In the genomic region with DNA sequence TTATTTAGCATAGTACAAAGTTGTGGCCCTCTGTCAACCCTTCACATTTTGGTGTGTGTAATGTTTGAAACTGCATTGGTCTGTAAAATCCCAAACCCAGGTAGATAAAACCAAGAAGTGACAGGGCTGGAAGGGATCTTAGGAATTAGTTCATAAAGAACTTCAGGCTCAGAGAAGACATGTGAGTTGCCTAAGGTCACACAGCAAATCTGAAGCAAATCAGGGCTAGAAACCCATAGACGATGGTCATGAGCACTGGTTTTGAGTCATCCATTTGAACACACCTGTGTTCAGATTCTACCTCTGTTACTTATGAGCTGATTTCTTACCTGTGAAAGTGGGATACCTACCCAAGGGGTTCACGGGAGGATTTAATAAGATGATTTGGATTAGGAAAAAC, we compare ENCODE assay signal across 3 cellular contexts.
A peak's percentile ranks its signal among the peaks of the same experiment; 100 is the strongest.
TF ChIP-seq lines count a peak whose summit lies in the region.

No MANE protein-coding gene starts in this region.

TF ChIP-seq in HepG2, 621 proteins besides CTCF, POLR2A, EP300 and RAD21:
- TF ChIP-seq ZNF749 (CRISPR knock-in tag; IDR thresholded peaks at IDR 0.05; ENCODE audit: borderline replicate concordance) (no peak), ZSCAN25 (CRISPR knock-in tag; IDR thresholded peaks at IDR 0.05) (no peak), ZMYM3 (CRISPR knock-in tag; IDR thresholded peaks at IDR 0.05) (0 out of 2 replicates have a peak, but pooled peaks have one; percentile 20), ZNF24 (IDR thresholded peaks at IDR 0.05) (no peak), ZNF703 (CRISPR knock-in tag; IDR thresholded peaks at IDR 0.05; ENCODE audit: borderline replicate concordance) (no peak), ZSCAN30 (CRISPR knock-in tag; IDR thresholded peaks at IDR 0.05) (no peak), ZNF329 (CRISPR knock-in tag; IDR thresholded peaks at IDR 0.05; ENCODE audit: low read depth) (no peak), ZNF652 (CRISPR knock-in tag; IDR thresholded peaks at IDR 0.05; ENCODE audit: borderline replicate concordance, low read depth) (no peak), ZNF546 (CRISPR knock-in tag; conservative IDR thresholded peaks at IDR 0.05) (no peak), ZNF768 (CRISPR knock-in tag; IDR thresholded peaks at IDR 0.05) (peak; percentile 50; the same call in 1 of the 2 replicates), PLRG1 (conservative IDR thresholded peaks at IDR 0.05) (no peak), TSC22D2 (CRISPR knock-in tag; IDR thresholded peaks at IDR 0.05; ENCODE audit: borderline replicate concordance) (no peak)
- TF ChIP-seq, protein P1, sequence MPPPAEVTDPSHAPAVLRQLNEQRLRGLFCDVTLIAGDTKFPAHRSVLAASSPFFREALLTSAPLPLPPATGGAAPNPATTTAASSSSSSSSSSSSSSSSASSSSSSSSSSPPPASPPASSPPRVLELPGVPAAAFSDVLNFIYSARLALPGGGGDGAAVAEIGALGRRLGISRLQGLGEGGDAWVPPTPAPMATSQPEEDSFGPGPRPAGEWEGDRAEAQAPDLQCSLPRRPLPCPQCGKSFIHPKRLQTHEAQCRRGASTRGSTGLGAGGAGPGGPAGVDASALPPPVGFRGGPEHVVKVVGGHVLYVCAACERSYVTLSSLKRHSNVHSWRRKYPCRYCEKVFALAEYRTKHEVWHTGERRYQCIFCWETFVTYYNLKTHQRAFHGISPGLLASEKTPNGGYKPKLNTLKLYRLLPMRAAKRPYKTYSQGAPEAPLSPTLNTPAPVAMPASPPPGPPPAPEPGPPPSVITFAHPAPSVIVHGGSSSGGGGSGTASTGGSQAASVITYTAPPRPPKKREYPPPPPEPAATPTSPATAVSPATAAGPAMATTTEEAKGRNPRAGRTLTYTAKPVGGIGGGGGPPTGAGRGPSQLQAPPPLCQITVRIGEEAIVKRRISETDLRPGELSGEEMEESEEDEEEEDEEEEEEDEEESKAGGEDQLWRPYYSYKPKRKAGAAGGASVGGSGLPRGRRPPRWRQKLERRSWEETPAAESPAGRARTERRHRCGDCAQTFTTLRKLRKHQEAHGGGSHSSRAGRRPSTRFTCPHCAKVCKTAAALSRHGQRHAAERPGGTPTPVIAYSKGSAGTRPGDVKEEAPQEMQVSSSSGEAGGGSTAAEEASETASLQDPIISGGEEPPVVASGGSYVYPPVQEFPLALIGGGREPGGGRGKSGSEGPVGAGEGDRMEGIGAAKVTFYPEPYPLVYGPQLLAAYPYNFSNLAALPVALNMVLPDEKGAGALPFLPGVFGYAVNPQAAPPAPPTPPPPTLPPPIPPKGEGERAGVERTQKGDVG (CRISPR knock-in tag; IDR thresholded peaks at IDR 0.05; ENCODE audit: borderline replicate concordance): no peak

TF ChIP-seq in HEK293, 187 proteins besides CTCF, POLR2A, EP300 and RAD21:
- TF ChIP-seq ZNF121 (tag by site-specific recombination; IDR thresholded peaks at IDR 0.05): no peak
- peak; percentile 82 for TF ChIP-seq ZNF768 (tag by site-specific recombination; IDR thresholded peaks at IDR 0.05)

TF ChIP-seq in H1, 55 proteins besides CTCF, POLR2A, EP300 and RAD21:
- no peak for TF ChIP-seq SP1 (IDR thresholded peaks at IDR 0.05; ENCODE audit: low read depth, low read length)
- TF ChIP-seq EZH2 (IDR thresholded peaks at IDR 0.05; ENCODE audit: low read depth, low read length, severe bottlenecking): no peak
- TF ChIP-seq, protein P2, sequence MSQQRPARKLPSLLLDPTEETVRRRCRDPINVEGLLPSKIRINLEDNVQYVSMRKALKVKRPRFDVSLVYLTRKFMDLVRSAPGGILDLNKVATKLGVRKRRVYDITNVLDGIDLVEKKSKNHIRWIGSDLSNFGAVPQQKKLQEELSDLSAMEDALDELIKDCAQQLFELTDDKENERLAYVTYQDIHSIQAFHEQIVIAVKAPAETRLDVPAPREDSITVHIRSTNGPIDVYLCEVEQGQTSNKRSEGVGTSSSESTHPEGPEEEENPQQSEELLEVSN (IDR thresholded peaks at IDR 0.05): no peak
- peak; percentile 34; the same call in 1 of the 2 replicates for TF ChIP-seq KDM1A (IDR thresholded peaks at IDR 0.05; ENCODE audit: borderline replicate concordance, low read length)
- no peak for TF ChIP-seq TEAD4 (IDR thresholded peaks at IDR 0.05; ENCODE audit: low read depth, low read length)
- TF ChIP-seq RXRA (IDR thresholded peaks at IDR 0.05; ENCODE audit: insufficient read depth, low read depth, low read length): no peak
- TF ChIP-seq, protein P3, sequence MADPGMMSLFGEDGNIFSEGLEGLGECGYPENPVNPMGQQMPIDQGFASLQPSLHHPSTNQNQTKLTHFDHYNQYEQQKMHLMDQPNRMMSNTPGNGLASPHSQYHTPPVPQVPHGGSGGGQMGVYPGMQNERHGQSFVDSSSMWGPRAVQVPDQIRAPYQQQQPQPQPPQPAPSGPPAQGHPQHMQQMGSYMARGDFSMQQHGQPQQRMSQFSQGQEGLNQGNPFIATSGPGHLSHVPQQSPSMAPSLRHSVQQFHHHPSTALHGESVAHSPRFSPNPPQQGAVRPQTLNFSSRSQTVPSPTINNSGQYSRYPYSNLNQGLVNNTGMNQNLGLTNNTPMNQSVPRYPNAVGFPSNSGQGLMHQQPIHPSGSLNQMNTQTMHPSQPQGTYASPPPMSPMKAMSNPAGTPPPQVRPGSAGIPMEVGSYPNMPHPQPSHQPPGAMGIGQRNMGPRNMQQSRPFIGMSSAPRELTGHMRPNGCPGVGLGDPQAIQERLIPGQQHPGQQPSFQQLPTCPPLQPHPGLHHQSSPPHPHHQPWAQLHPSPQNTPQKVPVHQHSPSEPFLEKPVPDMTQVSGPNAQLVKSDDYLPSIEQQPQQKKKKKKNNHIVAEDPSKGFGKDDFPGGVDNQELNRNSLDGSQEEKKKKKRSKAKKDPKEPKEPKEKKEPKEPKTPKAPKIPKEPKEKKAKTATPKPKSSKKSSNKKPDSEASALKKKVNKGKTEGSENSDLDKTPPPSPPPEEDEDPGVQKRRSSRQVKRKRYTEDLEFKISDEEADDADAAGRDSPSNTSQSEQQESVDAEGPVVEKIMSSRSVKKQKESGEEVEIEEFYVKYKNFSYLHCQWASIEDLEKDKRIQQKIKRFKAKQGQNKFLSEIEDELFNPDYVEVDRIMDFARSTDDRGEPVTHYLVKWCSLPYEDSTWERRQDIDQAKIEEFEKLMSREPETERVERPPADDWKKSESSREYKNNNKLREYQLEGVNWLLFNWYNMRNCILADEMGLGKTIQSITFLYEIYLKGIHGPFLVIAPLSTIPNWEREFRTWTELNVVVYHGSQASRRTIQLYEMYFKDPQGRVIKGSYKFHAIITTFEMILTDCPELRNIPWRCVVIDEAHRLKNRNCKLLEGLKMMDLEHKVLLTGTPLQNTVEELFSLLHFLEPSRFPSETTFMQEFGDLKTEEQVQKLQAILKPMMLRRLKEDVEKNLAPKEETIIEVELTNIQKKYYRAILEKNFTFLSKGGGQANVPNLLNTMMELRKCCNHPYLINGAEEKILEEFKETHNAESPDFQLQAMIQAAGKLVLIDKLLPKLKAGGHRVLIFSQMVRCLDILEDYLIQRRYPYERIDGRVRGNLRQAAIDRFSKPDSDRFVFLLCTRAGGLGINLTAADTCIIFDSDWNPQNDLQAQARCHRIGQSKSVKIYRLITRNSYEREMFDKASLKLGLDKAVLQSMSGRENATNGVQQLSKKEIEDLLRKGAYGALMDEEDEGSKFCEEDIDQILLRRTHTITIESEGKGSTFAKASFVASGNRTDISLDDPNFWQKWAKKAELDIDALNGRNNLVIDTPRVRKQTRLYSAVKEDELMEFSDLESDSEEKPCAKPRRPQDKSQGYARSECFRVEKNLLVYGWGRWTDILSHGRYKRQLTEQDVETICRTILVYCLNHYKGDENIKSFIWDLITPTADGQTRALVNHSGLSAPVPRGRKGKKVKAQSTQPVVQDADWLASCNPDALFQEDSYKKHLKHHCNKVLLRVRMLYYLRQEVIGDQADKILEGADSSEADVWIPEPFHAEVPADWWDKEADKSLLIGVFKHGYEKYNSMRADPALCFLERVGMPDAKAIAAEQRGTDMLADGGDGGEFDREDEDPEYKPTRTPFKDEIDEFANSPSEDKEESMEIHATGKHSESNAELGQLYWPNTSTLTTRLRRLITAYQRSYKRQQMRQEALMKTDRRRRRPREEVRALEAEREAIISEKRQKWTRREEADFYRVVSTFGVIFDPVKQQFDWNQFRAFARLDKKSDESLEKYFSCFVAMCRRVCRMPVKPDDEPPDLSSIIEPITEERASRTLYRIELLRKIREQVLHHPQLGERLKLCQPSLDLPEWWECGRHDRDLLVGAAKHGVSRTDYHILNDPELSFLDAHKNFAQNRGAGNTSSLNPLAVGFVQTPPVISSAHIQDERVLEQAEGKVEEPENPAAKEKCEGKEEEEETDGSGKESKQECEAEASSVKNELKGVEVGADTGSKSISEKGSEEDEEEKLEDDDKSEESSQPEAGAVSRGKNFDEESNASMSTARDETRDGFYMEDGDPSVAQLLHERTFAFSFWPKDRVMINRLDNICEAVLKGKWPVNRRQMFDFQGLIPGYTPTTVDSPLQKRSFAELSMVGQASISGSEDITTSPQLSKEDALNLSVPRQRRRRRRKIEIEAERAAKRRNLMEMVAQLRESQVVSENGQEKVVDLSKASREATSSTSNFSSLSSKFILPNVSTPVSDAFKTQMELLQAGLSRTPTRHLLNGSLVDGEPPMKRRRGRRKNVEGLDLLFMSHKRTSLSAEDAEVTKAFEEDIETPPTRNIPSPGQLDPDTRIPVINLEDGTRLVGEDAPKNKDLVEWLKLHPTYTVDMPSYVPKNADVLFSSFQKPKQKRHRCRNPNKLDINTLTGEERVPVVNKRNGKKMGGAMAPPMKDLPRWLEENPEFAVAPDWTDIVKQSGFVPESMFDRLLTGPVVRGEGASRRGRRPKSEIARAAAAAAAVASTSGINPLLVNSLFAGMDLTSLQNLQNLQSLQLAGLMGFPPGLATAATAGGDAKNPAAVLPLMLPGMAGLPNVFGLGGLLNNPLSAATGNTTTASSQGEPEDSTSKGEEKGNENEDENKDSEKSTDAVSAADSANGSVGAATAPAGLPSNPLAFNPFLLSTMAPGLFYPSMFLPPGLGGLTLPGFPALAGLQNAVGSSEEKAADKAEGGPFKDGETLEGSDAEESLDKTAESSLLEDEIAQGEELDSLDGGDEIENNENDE (IDR thresholded peaks at IDR 0.05; ENCODE audit: insufficient replicate concordance, low read length): no peak
- no peak for TF ChIP-seq POLR2AphosphoS5 (IDR thresholded peaks at IDR 0.05; ENCODE audit: low read depth, low read length)
- TF ChIP-seq, protein P4, sequence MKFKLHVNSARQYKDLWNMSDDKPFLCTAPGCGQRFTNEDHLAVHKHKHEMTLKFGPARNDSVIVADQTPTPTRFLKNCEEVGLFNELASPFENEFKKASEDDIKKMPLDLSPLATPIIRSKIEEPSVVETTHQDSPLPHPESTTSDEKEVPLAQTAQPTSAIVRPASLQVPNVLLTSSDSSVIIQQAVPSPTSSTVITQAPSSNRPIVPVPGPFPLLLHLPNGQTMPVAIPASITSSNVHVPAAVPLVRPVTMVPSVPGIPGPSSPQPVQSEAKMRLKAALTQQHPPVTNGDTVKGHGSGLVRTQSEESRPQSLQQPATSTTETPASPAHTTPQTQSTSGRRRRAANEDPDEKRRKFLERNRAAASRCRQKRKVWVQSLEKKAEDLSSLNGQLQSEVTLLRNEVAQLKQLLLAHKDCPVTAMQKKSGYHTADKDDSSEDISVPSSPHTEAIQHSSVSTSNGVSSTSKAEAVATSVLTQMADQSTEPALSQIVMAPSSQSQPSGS (IDR thresholded peaks at IDR 0.05; ENCODE audit: low read length): no peak
